Comparison of ENCODE assay signal across 19 cellular contexts in genomic region chr2:239818086-239818485, GRCh38.
"Had no signal": no experiment of that assay in that cellular context is flagged by ENCODE, and none has a peak within 500 bp of the region (broad histone marks: within the 10 kb centered on the region; RNA-seq: fewer than 3 reads in every experiment).

No MANE protein-coding gene starts in this region.

- ATAC-seq: foreskin keratinocyte, lower lobe of right lung, psoas muscle, right lobe of liver had no signal

- H3K9me3 Mint-ChIP-seq: activated naive CD8-positive, alpha-beta T cell treated with anti-CD3 and anti-CD28 coated beads, Interleukin-2, amount 10 ng/mL, durations not matched to agents 7 days and 5 days; mesothelial cell of epicardium had no signal

- H3K4me1 Mint-ChIP-seq: activated naive CD8-positive, alpha-beta T cell treated with anti-CD3 and anti-CD28 coated beads, Interleukin-2, amount 10 ng/mL, durations not matched to agents 7 days and 5 days had no signal

- H3K9me3 ChIP-seq: lower lobe of right lung, neutrophil, psoas muscle, right lobe of liver, spleen, thyroid gland, uterus had no signal

- H3K27me3 ChIP-seq: brain microvascular endothelial cell, foreskin keratinocyte, right lobe of liver, thyroid gland, uterus had no signal

- DNase-seq: activated CD4-positive, alpha-beta T cell treated with anti-CD3 and anti-CD28 coated beads, Interleukin-2, amount 50 U/mL, for 1 hour; activated CD4-positive, CD25-positive, alpha-beta regulatory T cell; activated gamma-delta T cell treated with Interleukin-2 at 50 U/mL for 16 hours; activated naive CD8-positive, alpha-beta T cell treated with anti-CD3 and anti-CD28 coated beads, Interleukin-2, amount 10 ng/mL, durations not matched to agents 7 days and 5 days; activated T-cell treated with anti-CD3 and anti-CD28 coated beads, Interleukin-2, amount 50 U/mL, for 48 hours; brain microvascular endothelial cell; cerebellar nuclear complex; effector memory CD4-positive, alpha-beta T cell; foreskin keratinocyte; kidney glomerular epithelial cell; lower lobe of right lung; psoas muscle; thyroid gland had no signal

- H3K27ac Mint-ChIP-seq: activated naive CD8-positive, alpha-beta T cell treated with anti-CD3 and anti-CD28 coated beads, Interleukin-2, amount 10 ng/mL, durations not matched to agents 7 days and 5 days; mesothelial cell of epicardium had no signal

- H3K4me3 ChIP-seq: lower lobe of right lung, psoas muscle, right lobe of liver, spleen, thyroid gland, uterus had no signal

- H3K27ac ChIP-seq: brain microvascular endothelial cell, foreskin keratinocyte, lower lobe of right lung, neutrophil, psoas muscle, right lobe of liver, spleen, thyroid gland, uterus had no signal

- H3K4me1 ChIP-seq: foreskin keratinocyte, right lobe of liver, spleen had no signal

- H3K36me3 Mint-ChIP-seq: activated naive CD8-positive, alpha-beta T cell treated with anti-CD3 and anti-CD28 coated beads, Interleukin-2, amount 10 ng/mL, durations not matched to agents 7 days and 5 days; mesothelial cell of epicardium had no signal

- H3K4me3 Mint-ChIP-seq: activated naive CD8-positive, alpha-beta T cell treated with anti-CD3 and anti-CD28 coated beads, Interleukin-2, amount 10 ng/mL, durations not matched to agents 7 days and 5 days; dendritic cell treated with granulocyte-macrophage colony-stimulating factor and Interleukin-4, amounts not matched to agents 40 ng/mL and 50 ng/mL, for 4 days; mesothelial cell of epicardium had no signal

- H3K36me3 ChIP-seq: brain microvascular endothelial cell, lower lobe of right lung, neutrophil, right lobe of liver, spleen, thyroid gland, uterus had no signal
